In the genomic region with DNA sequence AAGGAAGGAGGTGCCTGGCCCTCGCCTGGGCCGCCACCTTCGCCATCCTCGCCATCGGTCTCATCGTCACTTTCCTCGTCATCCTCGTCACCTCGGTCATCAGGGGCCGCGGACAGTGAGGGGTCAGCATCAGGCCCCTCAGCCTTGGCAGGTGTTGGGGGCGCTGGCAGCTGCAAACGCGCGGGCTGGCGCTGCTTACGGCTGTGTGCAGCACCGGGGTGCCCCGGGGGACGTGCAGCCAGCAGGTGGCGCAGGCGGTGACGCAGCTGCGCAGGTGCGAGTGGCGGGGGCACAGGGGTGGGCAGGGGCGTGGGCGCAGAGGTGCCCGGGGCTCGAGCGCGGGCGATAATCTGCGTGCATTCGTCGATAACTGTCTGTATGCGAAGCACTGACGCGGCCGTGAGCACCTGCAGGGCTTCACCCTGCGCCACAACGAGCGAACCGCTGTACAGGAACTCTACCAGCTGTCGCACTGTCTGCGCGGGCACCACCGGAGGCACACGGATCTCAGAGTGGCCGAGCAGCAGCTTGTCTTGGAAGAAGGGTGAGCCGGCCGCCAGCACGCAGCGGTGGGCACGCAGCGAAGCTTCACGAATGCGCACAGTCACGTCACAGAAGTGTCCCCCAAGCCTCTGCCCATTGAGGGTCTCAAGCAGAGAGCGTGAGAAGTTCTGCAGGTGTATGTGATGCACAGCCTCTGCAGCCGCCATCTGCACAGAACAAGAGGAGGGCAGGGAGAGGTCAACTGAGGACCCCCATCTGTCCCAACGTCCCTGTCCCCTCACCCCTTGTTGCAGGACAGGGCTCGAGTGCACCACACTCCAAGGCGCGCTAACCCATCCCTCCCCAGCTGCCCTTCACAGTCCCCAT, we compare ENCODE assay signal across 1 cellular context.
A peak's percentile ranks its signal among the peaks of the same experiment; 100 is the strongest.
TF ChIP-seq lines count a peak whose summit lies in the region.

No MANE protein-coding gene starts in this region.

TF ChIP-seq in K562, 482 proteins besides CTCF, POLR2A, EP300 and RAD21:
- TF ChIP-seq RBFOX2 (IDR thresholded peaks at IDR 0.05; ENCODE audit: low read depth, low read length) (peak; percentile 54), POLR2B (IDR thresholded peaks at IDR 0.05; ENCODE audit: low read depth, partially characterized antibody) (no peak), SRSF7 (optimal IDR thresholded peaks at IDR 0.05; ENCODE audit: low read depth, low read length) (no peak), STAT5B (CRISPR knock-in tag; IDR thresholded peaks at IDR 0.05) (no peak), ATF1 (CRISPR knock-in tag; IDR thresholded peaks at IDR 0.05) (no peak), ATF1 (tag; IDR thresholded peaks at IDR 0.05) (no peak), ETV1 (tag; conservative IDR thresholded peaks at IDR 0.05; ENCODE audit: low read depth) (no peak), SRSF3 (IDR thresholded peaks at IDR 0.05; ENCODE audit: insufficient read depth, low read length) (no peak), TOE1 (IDR thresholded peaks at IDR 0.05; ENCODE audit: borderline replicate concordance) (no peak), TOE1 (CRISPR knock-in tag; IDR thresholded peaks at IDR 0.05; ENCODE audit: borderline replicate concordance, low read depth) (no peak), ZKSCAN3 (CRISPR knock-in tag; IDR thresholded peaks at IDR 0.05) (no peak), FOXJ2 (tag; IDR thresholded peaks at IDR 0.05) (no peak), HMBOX1 (IDR thresholded peaks at IDR 0.05) (no peak), ZNF589 (CRISPR knock-in tag; IDR thresholded peaks at IDR 0.05; ENCODE audit: low read depth) (no peak), POLR2G (IDR thresholded peaks at IDR 0.05; ENCODE audit: low read depth, low read length) (peak; percentile 59), KAT8 (IDR thresholded peaks at IDR 0.05; ENCODE audit: low read depth) (no peak), ZNF354B (CRISPR knock-in tag; IDR thresholded peaks at IDR 0.05) (no peak), HNRNPUL1 (IDR thresholded peaks at IDR 0.05; ENCODE audit: low read length) (no peak), NR2C2 (CRISPR knock-in tag; IDR thresholded peaks at IDR 0.05) (no peak), NR2C2 (tag; IDR thresholded peaks at IDR 0.05) (no peak), HNRNPL (IDR thresholded peaks at IDR 0.05; ENCODE audit: low read depth, low read length) (peak; percentile 91), DEAF1 (CRISPR knock-in tag; IDR thresholded peaks at IDR 0.05) (no peak), NCOA4 (IDR thresholded peaks at IDR 0.05; ENCODE audit: partially characterized antibody) (no peak), ZNF584 (CRISPR knock-in tag; IDR thresholded peaks at IDR 0.05; ENCODE audit: low read depth) (no peak), NUFIP1 (IDR thresholded peaks at IDR 0.05; ENCODE audit: partially characterized antibody) (no peak), ZBTB33 (CRISPR knock-in tag; IDR thresholded peaks at IDR 0.05) (peak; percentile 94), FIP1L1 (IDR thresholded peaks at IDR 0.05; ENCODE audit: low read depth, low read length, poor library complexity, severe bottlenecking) (no peak), ZNF76 (CRISPR knock-in tag; IDR thresholded peaks at IDR 0.05; ENCODE audit: borderline replicate concordance) (no peak), SUPT5H (IDR thresholded peaks at IDR 0.05) (no peak), FUS (optimal IDR thresholded peaks at IDR 0.05; ENCODE audit: low read depth, low read length) (no peak), GABPA (tag; conservative IDR thresholded peaks at IDR 0.05; ENCODE audit: low read depth) (no peak), HNRNPLL (IDR thresholded peaks at IDR 0.05; ENCODE audit: low read depth, low read length, poor library complexity, severe bottlenecking) (no peak), ZNF23 (CRISPR knock-in tag; IDR thresholded peaks at IDR 0.05) (no peak), MEIS2 (IDR thresholded peaks at IDR 0.05; ENCODE audit: partially characterized antibody) (no peak), SRSF1 (IDR thresholded peaks at IDR 0.05; ENCODE audit: low read depth, low read length) (no peak), TSC22D4 (tag; IDR thresholded peaks at IDR 0.05) (no peak), RBM22 (IDR thresholded peaks at IDR 0.05; ENCODE audit: low read depth, low read length, poor library complexity, severe bottlenecking) (peak; percentile 25)
- TF ChIP-seq, protein P1, sequence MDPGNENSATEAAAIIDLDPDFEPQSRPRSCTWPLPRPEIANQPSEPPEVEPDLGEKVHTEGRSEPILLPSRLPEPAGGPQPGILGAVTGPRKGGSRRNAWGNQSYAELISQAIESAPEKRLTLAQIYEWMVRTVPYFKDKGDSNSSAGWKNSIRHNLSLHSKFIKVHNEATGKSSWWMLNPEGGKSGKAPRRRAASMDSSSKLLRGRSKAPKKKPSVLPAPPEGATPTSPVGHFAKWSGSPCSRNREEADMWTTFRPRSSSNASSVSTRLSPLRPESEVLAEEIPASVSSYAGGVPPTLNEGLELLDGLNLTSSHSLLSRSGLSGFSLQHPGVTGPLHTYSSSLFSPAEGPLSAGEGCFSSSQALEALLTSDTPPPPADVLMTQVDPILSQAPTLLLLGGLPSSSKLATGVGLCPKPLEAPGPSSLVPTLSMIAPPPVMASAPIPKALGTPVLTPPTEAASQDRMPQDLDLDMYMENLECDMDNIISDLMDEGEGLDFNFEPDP (CRISPR knock-in tag; IDR thresholded peaks at IDR 0.05): no peak
- TF ChIP-seq, protein P2, sequence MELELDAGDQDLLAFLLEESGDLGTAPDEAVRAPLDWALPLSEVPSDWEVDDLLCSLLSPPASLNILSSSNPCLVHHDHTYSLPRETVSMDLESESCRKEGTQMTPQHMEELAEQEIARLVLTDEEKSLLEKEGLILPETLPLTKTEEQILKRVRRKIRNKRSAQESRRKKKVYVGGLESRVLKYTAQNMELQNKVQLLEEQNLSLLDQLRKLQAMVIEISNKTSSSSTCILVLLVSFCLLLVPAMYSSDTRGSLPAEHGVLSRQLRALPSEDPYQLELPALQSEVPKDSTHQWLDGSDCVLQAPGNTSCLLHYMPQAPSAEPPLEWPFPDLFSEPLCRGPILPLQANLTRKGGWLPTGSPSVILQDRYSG (tag; conservative IDR thresholded peaks at IDR 0.05; ENCODE audit: low read depth): no peak
- TF ChIP-seq, protein P3, sequence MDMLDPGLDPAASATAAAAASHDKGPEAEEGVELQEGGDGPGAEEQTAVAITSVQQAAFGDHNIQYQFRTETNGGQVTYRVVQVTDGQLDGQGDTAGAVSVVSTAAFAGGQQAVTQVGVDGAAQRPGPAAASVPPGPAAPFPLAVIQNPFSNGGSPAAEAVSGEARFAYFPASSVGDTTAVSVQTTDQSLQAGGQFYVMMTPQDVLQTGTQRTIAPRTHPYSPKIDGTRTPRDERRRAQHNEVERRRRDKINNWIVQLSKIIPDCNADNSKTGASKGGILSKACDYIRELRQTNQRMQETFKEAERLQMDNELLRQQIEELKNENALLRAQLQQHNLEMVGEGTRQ (CRISPR knock-in tag; IDR thresholded peaks at IDR 0.05): no peak
TF ChIP-seq in K562: peak in this region for 5.
